29 cellular contexts compared by ENCODE assay signal in the genomic region with DNA sequence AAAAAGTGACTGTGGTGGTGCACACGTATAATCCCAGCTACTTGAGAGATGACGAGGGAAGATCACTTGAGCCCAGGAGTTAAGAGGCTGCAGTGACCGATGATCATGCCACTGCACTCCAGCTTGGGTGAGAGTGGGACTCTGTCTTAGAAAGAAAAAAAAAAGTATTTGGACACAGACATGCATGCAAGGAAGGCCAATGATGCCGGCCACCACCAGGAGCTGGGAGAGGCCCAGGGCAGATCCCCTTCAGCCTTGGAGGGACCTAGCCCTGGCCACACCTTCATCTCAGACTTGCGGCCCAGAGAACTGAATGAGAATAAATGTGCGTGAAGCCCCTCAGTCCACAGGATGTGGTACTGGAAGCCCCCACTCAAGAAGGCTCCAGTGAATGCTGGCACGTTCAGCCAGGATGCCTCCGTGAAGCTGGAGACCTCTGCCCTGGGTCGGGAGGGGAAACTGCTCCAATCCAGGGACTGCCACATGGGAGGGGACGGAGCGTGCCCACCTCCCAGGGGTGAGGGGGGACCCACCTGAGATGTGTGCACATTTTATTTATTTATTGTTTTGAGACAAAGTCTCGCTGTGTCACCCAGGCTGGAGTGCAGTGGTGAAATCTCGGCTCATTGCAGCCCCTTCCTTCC. TPM values are rescaled to one million over a fixed set of nuclear protein-coding genes. Genes with fewer than 3 reads are reported as not detected.
DNase-seq lines count a peak whose midpoint lies in the region; ATAC-seq and TF ChIP-seq lines count a peak whose summit lies in the region.
"Had no signal": no experiment of that assay in that cellular context is flagged by ENCODE, and none has a peak within 500 bp of the region (broad histone marks: within the 10 kb centered on the region; RNA-seq: fewer than 3 reads in every experiment).

No MANE protein-coding gene starts in this region.

- no peak for TF ChIP-seq CTCF in RWPE1 (conservative IDR thresholded peaks at IDR 0.05; ENCODE audit: low read depth)

- peak overlapping the region; percentile 58 for H3K27ac ChIP-seq in RWPE1
- H3K27ac ChIP-seq: esophagus squamous epithelium, foreskin keratinocyte, GM23248, ovary, upper lobe of left lung had no signal

- POLR2A ChIA-PET in RWPE1 (lab: Yijun Ruan, JAX; ENCODE audit: low non-redundant PET) = no interaction called here

- ATAC-seq in Right ventricle myocardium inferior (no peak), left ventricle myocardium superior (no peak), GM21723 (IDR thresholded peaks at IDR 0.05; ENCODE audit: unreplicated experiment) (no peak), GM18505 (IDR thresholded peaks at IDR 0.05; ENCODE audit: unreplicated experiment) (no peak), GM21619 (IDR thresholded peaks at IDR 0.05; ENCODE audit: unreplicated experiment) (no peak)
- ATAC-seq: activated naive CD8-positive, alpha-beta T cell treated with anti-CD3 and anti-CD28 coated beads, Interleukin-2, amount 50 U/mL, for 24 hours; activated T-cell treated with anti-CD3 and anti-CD28 coated beads, Interleukin-2, amount 50 U/mL, for 72 hours; foreskin keratinocyte had no signal

- intact Hi-C loops in Right ventricle myocardium inferior (cut with DNase I) (no loop called here), left ventricle myocardium superior (cut with micrococcal nuclease) (no loop called here)

- CTCF ChIA-PET in RWPE1 (lab: Yijun Ruan, JAX) = interaction anchor here (0.6 kb wide), 1 partner anchor 47 kb away, joined by 5 read pairs; no protein-coding TSS in a partner anchor

- DNase-seq in Right ventricle myocardium inferior (ENCODE audit: missing footprints) (peak; percentile 64), left ventricle myocardium superior (no peak), RWPE1 (ENCODE audit: low spot score) (no peak), islet precursor cell (peak; percentile 46), SW 1271 (lab: John Stamatoyannopoulos, UW) (no peak)
- DNase-seq: activated CD4-positive, alpha-beta T cell treated with anti-CD3 and anti-CD28 coated beads, Interleukin-2, amount 50 U/mL, for 48 hours; activated CD4-positive, CD25-positive, alpha-beta regulatory T cell treated with anti-CD3 and anti-CD28 coated beads, Interleukin-2, amount 50 U/mL, for 72 hours; activated naive CD4-positive, alpha-beta T cell; activated naive CD8-positive, alpha-beta T cell treated with anti-CD3 and anti-CD28 coated beads, Interleukin-2, amount 50 U/mL, for 24 hours; activated T-cell treated with anti-CD3 and anti-CD28 coated beads, Interleukin-2, amount 50 U/mL, for 72 hours; AML-193; CD4-positive, alpha-beta memory T cell; esophagus squamous epithelium; foreskin keratinocyte; GM23248; heart left ventricle; KG1; MG63; NCI-H1105; NCI-H187; NCI-H2171 treated with DMSO at 0.1 percent for 48 hours; NCI-H510A; ovary; SK-N-SH; stimulated activated naive CD4-positive, alpha-beta T cell had no signal

- TF ChIP-seq POLR2A in GM18505 (IDR thresholded peaks at IDR 0.05; ENCODE audit: borderline replicate concordance, extremely low read depth, insufficient read depth, insufficient read length) = no peak

RNA-seq across cellular contexts. Expression of a gene that starts 14.6 kb away (rescaled TPM):
- total RNA-seq in Right ventricle myocardium inferior = 4.4 TPM
- total RNA-seq in left ventricle myocardium superior = 4.8 TPM

RNA-seq across cellular contexts. Expression of a gene that starts 16.2 kb away (rescaled TPM):
- total RNA-seq in Right ventricle myocardium inferior (29.8 TPM), left ventricle myocardium superior (27.0 TPM)

Comparison
In these comparisons a context has a peak if more than half of its experiments do, and no peak if none do; other contexts are left out.
1. DNase-seq: peak in Right ventricle myocardium inferior (single experiment) and islet precursor cell (single experiment); none in left ventricle myocardium superior (single experiment), RWPE1 (single experiment) and SW 1271 (0 of 2).